In genomic region chr4:26861434-26862186, GRCh38 we compare ENCODE assay signal across 8 cellular contexts. TPM values are rescaled to one million over a fixed set of nuclear protein-coding genes. Genes with fewer than 3 reads are reported as not detected.
DNase-seq lines count a peak whose midpoint lies in the region; ATAC-seq and TF ChIP-seq lines count a peak whose summit lies in the region.

No MANE protein-coding gene starts in this region.

- TF ChIP-seq CTCF in AG04449 (IDR thresholded peaks at IDR 0.05; ENCODE audit: insufficient read depth, low read length, missing control alignments), result no peak

- H3K4me1 ChIP-seq in duodenal mucosa (ENCODE audit: control insufficient read depth in 1 of 2, insufficient read depth in 2 of 2, low read length in 2 of 2), result peaks cover 48 to 62% of the 10 kb centered on the region in 2 donors

- CTCF ChIA-PET in AG04449 (lab: Yijun Ruan, JAX), result interaction anchor here (1.0 to 3.5 kb wide), 5 partner anchors 14 to 874 kb away, joined by 3 to 17 read pairs (median 3); no protein-coding TSS in a partner anchor

- H3K9ac ChIP-seq in duodenal mucosa (ENCODE audit: low read depth in 1 of 2, low read length in 2 of 2), result peak overlapping the region; percentile 77 to 81

- H3K9me3 ChIP-seq in duodenal mucosa (ENCODE audit: control insufficient read depth in 1 of 2, low read length in 2 of 2), result no peaks in the 10 kb centered on the region

- ATAC-seq in GM18907 (IDR thresholded peaks at IDR 0.05; ENCODE audit: unreplicated experiment) (peak; percentile 49), HG03139 (IDR thresholded peaks at IDR 0.05; ENCODE audit: unreplicated experiment) (peak; percentile 35)

- peak overlapping the region; percentile 76 for H3K4me3 ChIP-seq in AG04449 (ENCODE audit: low read depth, low read length)
- H3K4me3 ChIP-seq in duodenal mucosa (ENCODE audit: low read depth in 1 of 2, low read length in 2 of 2), result peak overlapping the region; percentile 93 to 95

- H3K36me3 ChIP-seq in duodenal mucosa (ENCODE audit: control insufficient read depth in 1 of 2, insufficient read depth in 2 of 2, low read length in 2 of 2), result no peaks in the 10 kb centered on the region

- POLR2A ChIA-PET in AG04449 (lab: Yijun Ruan, JAX), result interaction anchor here (0.6 to 0.9 kb wide), 2 partner anchors 12 to 137 kb away, joined by 3 read pairs; no protein-coding TSS in a partner anchor

- H3K27me3 ChIP-seq in duodenal mucosa (ENCODE audit: control insufficient read depth in 1 of 2, insufficient read depth in 2 of 2, low read length in 2 of 2), result no peaks in the 10 kb centered on the region

- DNase-seq in AG04449 (ENCODE audit: low read depth, low spot score) (no peak), NCI-H526 (lab: John Stamatoyannopoulos, UW) (peak; percentile 54 to 85), lung microvascular endothelial cell (ENCODE audit: low read depth in 2 of 2) (peak; percentile 63 to 78)
- peak; percentile 74 to 80 for DNase-seq in activated CD4-positive, alpha-beta T cell treated with anti-CD3 and anti-CD28 coated beads, Interleukin-2, amount 50 U/mL, for 48 hours
- DNase-seq in stimulated activated CD8-positive, alpha-beta memory T cell treated with anti-CD3 and anti-CD28 coated beads, Interleukin-12 subunit alpha, Interleukin-12 subunit beta, amount 100 ng/mL, for 4 hours (ENCODE audit: low read depth), result peak; percentile 60

- H3K27ac ChIP-seq in duodenal mucosa (ENCODE audit: low read depth, low read length), result peak overlapping the region; percentile 83

RNA-seq across cellular contexts. Expression of gene STIM2, which starts 1.0 kb away (rescaled TPM):
- total RNA-seq in lung microvascular endothelial cell, result 8.9 and 17.3 TPM in 2 replicates
